In genomic region chr1:47313915-47314664, GRCh38 we compare ENCODE assay signal across 8 cellular contexts. TPM values are rescaled to one million over a fixed set of nuclear protein-coding genes. Genes with fewer than 3 reads are reported as not detected.
DNase-seq lines count a peak whose midpoint lies in the region; ATAC-seq and TF ChIP-seq lines count a peak whose summit lies in the region.

Gene STIL (minus strand): TSS chr1:47314147. CDS start chr1:47310319, 3,828 bp downstream.

- H3K27ac ChIP-seq in cingulate gyrus (ENCODE audit: low read depth, low read length): peak within 1 kb of the TSS; percentile 72

- peak; percentile 96 to 98 for DNase-seq in AML-193 (lab: John Stamatoyannopoulos, UW)
- DNase-seq in NCI-H510A treated with DMSO at 0.1 percent for 48 hours (lab: John Stamatoyannopoulos, UW): peak; percentile 99
- DNase-seq in activated CD4-positive, alpha-beta T cell treated with anti-CD3 and anti-CD28 coated beads for 24 hours (ENCODE audit: low read depth in 2 of 2): peak; percentile 94
- DNase-seq in kidney epithelial cell (ENCODE audit: low read depth): peak; percentile 99
- DNase-seq in stimulated activated CD4-positive, alpha-beta T cell treated with anti-CD3 and anti-CD28 coated beads, Interleukin-15, amount 100 ng/mL, for 48 hours (ENCODE audit: low read depth in 2 of 2): peak; percentile 97 to 99

- no peaks in the 10 kb centered on the region for H3K27me3 ChIP-seq in kidney epithelial cell (ENCODE audit: control insufficient read depth, insufficient read depth, low read length)

- TF ChIP-seq CTCF in kidney epithelial cell (IDR thresholded peaks at IDR 0.05; ENCODE audit: insufficient read depth, low read length, poor library complexity, severe bottlenecking): no peak

- TF ChIP-seq POLR2A in GM19193 (IDR thresholded peaks at IDR 0.05; ENCODE audit: extremely low read depth, insufficient read depth, insufficient read length): peak; percentile 82

- peak within 1 kb of the TSS; percentile 62 for H3K4me3 ChIP-seq in kidney epithelial cell (ENCODE audit: low read depth, low read length)

- peak; percentile 97 for ATAC-seq in HG03439 (IDR thresholded peaks at IDR 0.05; ENCODE audit: unreplicated experiment)

- no peaks in the 10 kb centered on the region for H3K36me3 ChIP-seq in kidney epithelial cell (ENCODE audit: control insufficient read depth, insufficient read depth, low read length)

RNA-seq across cellular contexts. Expression of gene STIL, which starts in this region (rescaled TPM):
- total RNA-seq in kidney epithelial cell: 4.9 and 5.5 TPM in 2 replicates

Comparison
In these comparisons a context has a peak if more than half of its experiments do, and no peak if none do; other contexts are left out.
1. Peak in every context shown above with its lines: DNase-seq, ATAC-seq, H3K4me3 ChIP-seq and H3K27ac ChIP-seq.